ENCODE assay signal across 8 cellular contexts in genomic region chr17:20320535-20321229, GRCh38.
DNase-seq lines count a peak whose midpoint lies in the region; ATAC-seq and TF ChIP-seq lines count a peak whose summit lies in the region.
"Not testable (repeated sequence)": the region's sequence is repeated elsewhere in the genome, so short reads cannot be mapped to it uniquely, and the experiment has no call there.

No MANE protein-coding gene starts in this region.

- not testable (repeated sequence) for H3K9me3 ChIP-seq in right atrium auricular region

- not testable (repeated sequence) for H3K4me3 Mint-ChIP-seq in activated CD4-positive, alpha-beta T cell treated with anti-CD3 and anti-CD28 coated beads, Interleukin-2, amount 10 ng/mL, durations not matched to agents 7 days and 5 days; MCF 10A (ENCODE audit: unreplicated experiment)

- not testable (repeated sequence) for BruUV-seq in MCF 10A (replicated peaks; lab: Mats Ljungman, UMichigan)

- not testable (repeated sequence) for H3K9me3 Mint-ChIP-seq in activated CD4-positive, alpha-beta T cell treated with anti-CD3 and anti-CD28 coated beads, Interleukin-2, amount 10 ng/mL, durations not matched to agents 7 days and 5 days; MCF 10A (ENCODE audit: unreplicated experiment)

- H3K27ac ChIP-seq in right atrium auricular region, result not testable (repeated sequence)

- peak; percentile 75 for ATAC-seq in HG02610 (IDR thresholded peaks at IDR 0.05; ENCODE audit: unreplicated experiment)
- peak; percentile 82 for ATAC-seq in stimulated activated naive CD8-positive, alpha-beta T cell treated with anti-CD3 and anti-CD28 coated beads, Interleukin-15, Interleukin-2, amounts not matched to agents 100 U/mL and 50 U/mL, for 24 hours

- CTCF ChIA-PET in activated CD4-positive, alpha-beta T cell treated with anti-CD3 and anti-CD28 coated beads, Interleukin-2, amount 10 ng/mL, durations not matched to agents 7 days and 5 days (lab: Charles Lee), result interaction anchor here (0.7 to 3.3 kb wide), 6 partner anchors 87 to 328 kb away, joined by 3 to 23 read pairs (median 4); no protein-coding TSS in a partner anchor
- CTCF ChIA-PET in MCF 10A (lab: Yijun Ruan, JAX), result interaction anchor here (0.7 to 1.3 kb wide), 4 partner anchors 15 to 524 kb away, joined by 3 to 4 read pairs (median 3); no protein-coding TSS in a partner anchor

- DNase-seq in EH (ENCODE audit: low read depth) (peak; percentile 64), NCI-H748 (lab: John Stamatoyannopoulos, UW; ENCODE audit: unreplicated experiment) (peak; percentile 50), MCF 10A (ENCODE audit: unreplicated experiment) (peak; percentile 51), right atrium auricular region (ENCODE audit: low spot score) (peak; percentile 67), pons (ENCODE audit: low spot score) (peak; percentile 55)
- DNase-seq in activated CD4-positive, alpha-beta T cell treated with anti-CD3 and anti-CD28 coated beads, Interleukin-2, amount 10 ng/mL, durations not matched to agents 7 days and 5 days, result peak; percentile 83
- peak; percentile 78 for DNase-seq in stimulated activated naive CD8-positive, alpha-beta T cell treated with anti-CD3 and anti-CD28 coated beads, Interleukin-15, Interleukin-2, amounts not matched to agents 100 U/mL and 50 U/mL, for 24 hours

- H3K27ac Mint-ChIP-seq in activated CD4-positive, alpha-beta T cell treated with anti-CD3 and anti-CD28 coated beads, Interleukin-2, amount 10 ng/mL, durations not matched to agents 7 days and 5 days; MCF 10A (ENCODE audit: low read depth, unreplicated experiment): not testable (repeated sequence)

- not testable (repeated sequence) for H3K27me3 Mint-ChIP-seq in activated CD4-positive, alpha-beta T cell treated with anti-CD3 and anti-CD28 coated beads, Interleukin-2, amount 10 ng/mL, durations not matched to agents 7 days and 5 days; MCF 10A (ENCODE audit: insufficient read depth, unreplicated experiment)

- H3K36me3 ChIP-seq in right atrium auricular region, result not testable (repeated sequence)

- peak overlapping the region; percentile 26 to 48 for H3K4me3 ChIP-seq in right atrium auricular region

- intact Hi-C loops in MCF 10A (cut with micrococcal nuclease), result loop anchor here (1.0 kb wide), 1 partner anchor 94 kb away; no protein-coding TSS in a partner anchor

- not testable (repeated sequence) for H3K4me1 Mint-ChIP-seq in activated CD4-positive, alpha-beta T cell treated with anti-CD3 and anti-CD28 coated beads, Interleukin-2, amount 10 ng/mL, durations not matched to agents 7 days and 5 days; MCF 10A (ENCODE audit: insufficient read depth, unreplicated experiment)

- TF ChIP-seq CTCF in MCF 10A (IDR thresholded peaks at IDR 0.05; ENCODE audit: unreplicated experiment) (peak; percentile 98), right atrium auricular region (IDR thresholded peaks at IDR 0.05) (peak; percentile 92 to 98)

- not testable (repeated sequence) for H3K27me3 ChIP-seq in right atrium auricular region

- not testable (repeated sequence) for H3K36me3 Mint-ChIP-seq in activated CD4-positive, alpha-beta T cell treated with anti-CD3 and anti-CD28 coated beads, Interleukin-2, amount 10 ng/mL, durations not matched to agents 7 days and 5 days (ENCODE audit: low read depth); MCF 10A (ENCODE audit: insufficient read depth, unreplicated experiment)

- H3K4me1 ChIP-seq in right atrium auricular region, result not testable (repeated sequence)

- POLR2A ChIA-PET in activated CD4-positive, alpha-beta T cell treated with anti-CD3 and anti-CD28 coated beads, Interleukin-2, amount 10 ng/mL, durations not matched to agents 7 days and 5 days (lab: Charles Lee), result not testable (repeated sequence)
- POLR2A ChIA-PET in MCF 10A (lab: Yijun Ruan, JAX), result interaction anchor here (0.6 kb wide), 1 partner anchor 116 kb away, joined by 3 read pairs; no protein-coding TSS in a partner anchor
